Comparison of ENCODE assay signal across 2 cellular contexts in the genomic region with DNA sequence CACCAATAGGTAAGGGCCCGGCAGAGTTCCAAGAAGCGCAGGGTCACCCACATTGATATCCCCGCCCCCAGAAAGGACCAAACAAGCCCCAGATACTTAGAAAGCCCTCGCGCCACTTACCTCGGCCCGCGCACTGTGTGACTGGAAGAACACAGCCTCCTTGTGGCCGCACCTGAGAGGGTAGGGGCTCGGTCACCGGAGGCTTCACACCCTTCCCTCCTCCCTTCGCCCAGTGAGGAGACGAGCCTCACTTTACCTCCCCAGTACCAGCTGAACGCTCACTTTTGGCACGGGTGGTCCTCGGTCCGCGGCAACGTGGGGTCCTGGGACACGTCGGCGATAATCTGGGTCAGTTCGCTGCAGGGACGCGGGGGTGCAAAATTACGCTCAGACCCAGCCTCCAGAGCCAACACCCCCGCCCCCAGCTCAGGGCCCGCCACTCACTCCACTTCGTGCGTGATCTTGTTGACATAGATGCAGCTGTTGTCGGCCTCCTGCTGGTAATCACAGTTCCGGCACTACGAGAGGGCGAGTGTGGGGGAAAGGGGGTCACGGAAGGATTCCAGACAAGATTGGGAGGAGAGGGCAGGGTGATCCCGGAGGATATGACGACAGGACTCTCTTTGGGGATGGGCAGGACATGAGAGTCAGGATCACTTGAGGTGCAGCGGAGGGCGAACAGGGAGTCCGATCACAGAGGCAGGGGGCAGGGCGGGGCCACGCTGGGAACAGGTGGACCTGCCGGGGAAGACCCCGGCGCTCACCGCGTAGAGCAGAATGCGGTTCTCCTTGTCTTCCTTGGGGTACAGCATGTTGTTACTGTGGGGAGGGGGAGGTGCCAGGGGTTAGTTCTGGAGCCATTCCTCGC.
TF ChIP-seq lines count a peak whose summit lies in the region.

No MANE protein-coding gene starts in this region.

TF ChIP-seq in GM23338, 12 proteins besides CTCF, POLR2A, EP300 and RAD21 (continues in another document):
- no peak for TF ChIP-seq ZNF331 (CRISPR knock-in tag; IDR thresholded peaks at IDR 0.05; ENCODE audit: low read depth)
- no peak for TF ChIP-seq CREB1 (CRISPR knock-in tag; IDR thresholded peaks at IDR 0.05; ENCODE audit: low read depth)
- TF ChIP-seq POLR2AphosphoS5 (IDR thresholded peaks at IDR 0.05; ENCODE audit: low read depth) = no peak
- TF ChIP-seq STAT1 (IDR thresholded peaks at IDR 0.05; ENCODE audit: unreplicated experiment) = no peak
- TF ChIP-seq EZH2 (IDR thresholded peaks at IDR 0.05; ENCODE audit: low read depth, unreplicated experiment) = no peak
- no peak for TF ChIP-seq NANOG (IDR thresholded peaks at IDR 0.05; ENCODE audit: borderline replicate concordance)
- TF ChIP-seq ZNF114 (CRISPR knock-in tag; IDR thresholded peaks at IDR 0.05) = no peak
- TF ChIP-seq EZH2phosphoT487 (IDR thresholded peaks at IDR 0.05; ENCODE audit: unreplicated experiment) = no peak
- TF ChIP-seq, protein P1, sequence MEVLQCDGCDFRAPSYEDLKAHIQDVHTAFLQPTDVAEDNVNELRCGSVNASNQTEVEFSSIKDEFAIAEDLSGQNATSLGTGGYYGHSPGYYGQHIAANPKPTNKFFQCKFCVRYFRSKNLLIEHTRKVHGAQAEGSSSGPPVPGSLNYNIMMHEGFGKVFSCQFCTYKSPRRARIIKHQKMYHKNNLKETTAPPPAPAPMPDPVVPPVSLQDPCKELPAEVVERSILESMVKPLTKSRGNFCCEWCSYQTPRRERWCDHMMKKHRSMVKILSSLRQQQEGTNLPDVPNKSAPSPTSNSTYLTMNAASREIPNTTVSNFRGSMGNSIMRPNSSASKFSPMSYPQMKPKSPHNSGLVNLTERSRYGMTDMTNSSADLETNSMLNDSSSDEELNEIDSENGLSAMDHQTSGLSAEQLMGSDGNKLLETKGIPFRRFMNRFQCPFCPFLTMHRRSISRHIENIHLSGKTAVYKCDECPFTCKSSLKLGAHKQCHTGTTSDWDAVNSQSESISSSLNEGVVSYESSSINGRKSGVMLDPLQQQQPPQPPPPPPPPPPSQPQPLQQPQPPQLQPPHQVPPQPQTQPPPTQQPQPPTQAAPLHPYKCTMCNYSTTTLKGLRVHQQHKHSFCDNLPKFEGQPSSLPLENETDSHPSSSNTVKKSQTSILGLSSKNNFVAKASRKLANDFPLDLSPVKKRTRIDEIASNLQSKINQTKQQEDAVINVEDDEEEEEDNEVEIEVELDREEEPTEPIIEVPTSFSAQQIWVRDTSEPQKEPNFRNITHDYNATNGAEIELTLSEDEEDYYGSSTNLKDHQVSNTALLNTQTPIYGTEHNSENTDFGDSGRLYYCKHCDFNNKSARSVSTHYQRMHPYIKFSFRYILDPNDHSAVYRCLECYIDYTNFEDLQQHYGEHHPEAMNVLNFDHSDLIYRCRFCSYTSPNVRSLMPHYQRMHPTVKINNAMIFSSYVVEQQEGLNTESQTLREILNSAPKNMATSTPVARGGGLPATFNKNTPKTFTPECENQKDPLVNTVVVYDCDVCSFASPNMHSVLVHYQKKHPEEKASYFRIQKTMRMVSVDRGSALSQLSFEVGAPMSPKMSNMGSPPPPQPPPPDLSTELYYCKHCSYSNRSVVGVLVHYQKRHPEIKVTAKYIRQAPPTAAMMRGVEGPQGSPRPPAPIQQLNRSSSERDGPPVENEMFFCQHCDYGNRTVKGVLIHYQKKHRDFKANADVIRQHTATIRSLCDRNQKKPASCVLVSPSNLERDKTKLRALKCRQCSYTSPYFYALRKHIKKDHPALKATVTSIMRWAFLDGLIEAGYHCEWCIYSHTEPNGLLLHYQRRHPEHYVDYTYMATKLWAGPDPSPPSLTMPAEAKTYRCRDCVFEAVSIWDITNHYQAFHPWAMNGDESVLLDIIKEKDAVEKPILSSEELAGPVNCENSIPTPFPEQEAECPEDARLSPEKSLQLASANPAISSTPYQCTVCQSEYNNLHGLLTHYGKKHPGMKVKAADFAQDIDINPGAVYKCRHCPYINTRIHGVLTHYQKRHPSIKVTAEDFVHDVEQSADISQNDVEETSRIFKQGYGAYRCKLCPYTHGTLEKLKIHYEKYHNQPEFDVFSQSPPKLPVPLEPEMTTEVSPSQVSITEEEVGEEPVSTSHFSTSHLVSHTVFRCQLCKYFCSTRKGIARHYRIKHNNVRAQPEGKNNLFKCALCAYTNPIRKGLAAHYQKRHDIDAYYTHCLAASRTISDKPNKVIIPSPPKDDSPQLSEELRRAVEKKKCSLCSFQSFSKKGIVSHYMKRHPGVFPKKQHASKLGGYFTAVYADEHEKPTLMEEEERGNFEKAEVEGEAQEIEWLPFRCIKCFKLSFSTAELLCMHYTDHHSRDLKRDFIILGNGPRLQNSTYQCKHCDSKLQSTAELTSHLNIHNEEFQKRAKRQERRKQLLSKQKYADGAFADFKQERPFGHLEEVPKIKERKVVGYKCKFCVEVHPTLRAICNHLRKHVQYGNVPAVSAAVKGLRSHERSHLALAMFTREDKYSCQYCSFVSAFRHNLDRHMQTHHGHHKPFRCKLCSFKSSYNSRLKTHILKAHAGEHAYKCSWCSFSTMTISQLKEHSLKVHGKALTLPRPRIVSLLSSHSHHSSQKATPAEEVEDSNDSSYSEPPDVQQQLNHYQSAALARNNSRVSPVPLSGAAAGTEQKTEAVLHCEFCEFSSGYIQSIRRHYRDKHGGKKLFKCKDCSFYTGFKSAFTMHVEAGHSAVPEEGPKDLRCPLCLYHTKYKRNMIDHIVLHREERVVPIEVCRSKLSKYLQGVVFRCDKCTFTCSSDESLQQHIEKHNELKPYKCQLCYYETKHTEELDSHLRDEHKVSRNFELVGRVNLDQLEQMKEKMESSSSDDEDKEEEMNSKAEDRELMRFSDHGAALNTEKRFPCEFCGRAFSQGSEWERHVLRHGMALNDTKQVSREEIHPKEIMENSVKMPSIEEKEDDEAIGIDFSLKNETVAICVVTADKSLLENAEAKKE (CRISPR knock-in tag; IDR thresholded peaks at IDR 0.05) = no peak
- TF ChIP-seq JUNB (IDR thresholded peaks at IDR 0.05; ENCODE audit: unreplicated experiment) = no peak
- TF ChIP-seq, protein P2, sequence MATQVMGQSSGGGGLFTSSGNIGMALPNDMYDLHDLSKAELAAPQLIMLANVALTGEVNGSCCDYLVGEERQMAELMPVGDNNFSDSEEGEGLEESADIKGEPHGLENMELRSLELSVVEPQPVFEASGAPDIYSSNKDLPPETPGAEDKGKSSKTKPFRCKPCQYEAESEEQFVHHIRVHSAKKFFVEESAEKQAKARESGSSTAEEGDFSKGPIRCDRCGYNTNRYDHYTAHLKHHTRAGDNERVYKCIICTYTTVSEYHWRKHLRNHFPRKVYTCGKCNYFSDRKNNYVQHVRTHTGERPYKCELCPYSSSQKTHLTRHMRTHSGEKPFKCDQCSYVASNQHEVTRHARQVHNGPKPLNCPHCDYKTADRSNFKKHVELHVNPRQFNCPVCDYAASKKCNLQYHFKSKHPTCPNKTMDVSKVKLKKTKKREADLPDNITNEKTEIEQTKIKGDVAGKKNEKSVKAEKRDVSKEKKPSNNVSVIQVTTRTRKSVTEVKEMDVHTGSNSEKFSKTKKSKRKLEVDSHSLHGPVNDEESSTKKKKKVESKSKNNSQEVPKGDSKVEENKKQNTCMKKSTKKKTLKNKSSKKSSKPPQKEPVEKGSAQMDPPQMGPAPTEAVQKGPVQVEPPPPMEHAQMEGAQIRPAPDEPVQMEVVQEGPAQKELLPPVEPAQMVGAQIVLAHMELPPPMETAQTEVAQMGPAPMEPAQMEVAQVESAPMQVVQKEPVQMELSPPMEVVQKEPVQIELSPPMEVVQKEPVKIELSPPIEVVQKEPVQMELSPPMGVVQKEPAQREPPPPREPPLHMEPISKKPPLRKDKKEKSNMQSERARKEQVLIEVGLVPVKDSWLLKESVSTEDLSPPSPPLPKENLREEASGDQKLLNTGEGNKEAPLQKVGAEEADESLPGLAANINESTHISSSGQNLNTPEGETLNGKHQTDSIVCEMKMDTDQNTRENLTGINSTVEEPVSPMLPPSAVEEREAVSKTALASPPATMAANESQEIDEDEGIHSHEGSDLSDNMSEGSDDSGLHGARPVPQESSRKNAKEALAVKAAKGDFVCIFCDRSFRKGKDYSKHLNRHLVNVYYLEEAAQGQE (IDR thresholded peaks at IDR 0.05; ENCODE audit: unreplicated experiment) = no peak

TF ChIP-seq in liver, 16 proteins besides CTCF, POLR2A, EP300 and RAD21:
- TF ChIP-seq FOXA1 (IDR thresholded peaks at IDR 0.05) (no peak), HNF4A (conservative IDR thresholded peaks at IDR 0.05) (no peak), YY1 (IDR thresholded peaks at IDR 0.05) (no peak), RXRA (IDR thresholded peaks at IDR 0.05) (peak in 1 of 2 donors; percentile 16), NR2F2 (IDR thresholded peaks at IDR 0.05) (peak; percentile 9), FOXA2 (IDR thresholded peaks at IDR 0.05) (no peak)
